In genomic region chr9:93184439-93185221, GRCh38 we compare ENCODE assay signal across 8 cellular contexts. TPM values are rescaled to one million over a fixed set of nuclear protein-coding genes. Genes with fewer than 3 reads are reported as not detected.
DNase-seq lines count a peak whose midpoint lies in the region; ATAC-seq, FAIRE-seq and TF ChIP-seq lines count a peak whose summit lies in the region.

No MANE protein-coding gene starts in this region.

- TF ChIP-seq CTCF in OCI-LY7 (conservative IDR thresholded peaks at IDR 0.05; ENCODE audit: low read length) (no peak), H1 (IDR thresholded peaks at IDR 0.05; ENCODE audit: control extremely low read depth in 1 of 3, insufficient read depth in 1 of 3, low read depth in 1 of 3, low read length in 3 of 3) (no peak), neutrophil (IDR thresholded peaks at IDR 0.05) (no peak)

- H4K20me1 ChIP-seq in OCI-LY7 (ENCODE audit: insufficient read depth, low read length) (no peaks in the 10 kb centered on the region), H1 (replicated peaks in 1 of 2; ENCODE audit: control insufficient read depth in 1 of 2, insufficient read depth in 2 of 2, low read length in 2 of 2) (peaks cover 16 to 28% of the 10 kb centered on the region in 2 experiments)

- H2BK12ac ChIP-seq in H1 (ENCODE audit: low read depth, low read length), result no peak overlapping the region

- peaks cover 20% of the 10 kb centered on the region for H3K4me1 ChIP-seq in OCI-LY7 (ENCODE audit: insufficient read depth, low read length, poor library complexity, severe bottlenecking)
- H3K4me1 ChIP-seq in H1 (replicated peaks in 1 of 4; ENCODE audit: control insufficient read depth in 3 of 4, insufficient read depth in 4 of 4, low read length in 3 of 4), result peaks cover 0 to 16% (median 8%) of the 10 kb centered on the region in 4 experiments; a peak in 6 of 7 replicates
- H3K4me1 ChIP-seq in neutrophil (ENCODE audit: control insufficient read depth in 1 of 2, insufficient read depth in 1 of 2, low read depth in 1 of 2, low read length in 1 of 2), result peaks cover 8 to 10% of the 10 kb centered on the region in 2 experiments

- H3K79me2 ChIP-seq in OCI-LY7 (ENCODE audit: insufficient read depth, low read depth, low read length) (no peaks in the 10 kb centered on the region), H1 (ENCODE audit: control insufficient read depth in 1 of 2, insufficient read depth in 2 of 2, low read length in 2 of 2) (peaks cover 0 to 29% of the 10 kb centered on the region in 2 experiments; a peak in 2 of 4 replicates)

- WGBS in H1 (ENCODE audit: extremely low coverage in 1 of 2, insufficient coverage in 1 of 2, insufficient read length in 1 of 2, insufficient replicate concordance in 2 of 2, low coverage in 1 of 2, low lambda C conversion rate in 2 of 2, missing lambda C conversion rate in 1 of 2), 2 experiments, result 3% methylated on average over 42 of the region's 87 CpGs; no CpG with 5 or more reads in 1 of the 2 experiments

- POLR2A ChIA-PET in OCI-LY7 (lab: Charles Lee), result no interaction called here
- POLR2A ChIA-PET in H1 (lab: Charles Lee; ENCODE audit: partially characterized antibody), result no interaction called here

- no peaks in the 10 kb centered on the region for H3K9me3 ChIP-seq in OCI-LY7 (ENCODE audit: low read length)
- no peaks in the 10 kb centered on the region for H3K9me3 ChIP-seq in H1 (ENCODE audit: insufficient read depth in 2 of 2, low read depth in 1 of 2, low read length in 1 of 2)
- no peaks in the 10 kb centered on the region for H3K9me3 ChIP-seq in neutrophil

- no peak overlapping the region for H3K4ac ChIP-seq in H1 (replicated peaks; ENCODE audit: insufficient read length, low read depth, low read length)

- H2BK120ac ChIP-seq in H1 (replicated peaks; ENCODE audit: low read depth, low read length), result no peak overlapping the region

- BruUV-seq in OCI-LY7 (replicated peaks; lab: Mats Ljungman, UMichigan), result no TSS peak

- H3K23me2 ChIP-seq in H1 (ENCODE audit: low read depth, low read length), result peaks cover 18% of the 10 kb centered on the region; the same call in 1 of the 2 replicates

- H4K8ac ChIP-seq in H1 (ENCODE audit: extremely low read depth, insufficient read depth, low read length), result peak overlapping the region; percentile 80

- ATAC-seq in GM19395 (IDR thresholded peaks at IDR 0.05; ENCODE audit: unreplicated experiment) (no peak), HG03039 (IDR thresholded peaks at IDR 0.05; ENCODE audit: unreplicated experiment) (no peak)

- no peak overlapping the region for H3K27ac ChIP-seq in OCI-LY7 (ENCODE audit: low read depth, low read length, poor library complexity, severe bottlenecking)
- H3K27ac ChIP-seq in H1 (ENCODE audit: low read depth, low read length), result no peak overlapping the region
- H3K27ac ChIP-seq in neutrophil, result no peak overlapping the region

- no peak overlapping the region for H2BK15ac ChIP-seq in H1 (ENCODE audit: low read length)

- FAIRE-seq in H1 (lab: Jason Lieb, UNC) (no peak), H54 (lab: Jason Lieb, UNC) (no peak)

- no peak overlapping the region for H3K23ac ChIP-seq in H1 (ENCODE audit: insufficient read length)

- no peak overlapping the region for H4K91ac ChIP-seq in H1 (replicated peaks; ENCODE audit: insufficient read length, low read length)

- H3K56ac ChIP-seq in H1 (replicated peaks; ENCODE audit: insufficient read length, low read depth, low read length), result no peak overlapping the region

- intact Hi-C loops in OCI-LY7 (cut with micrococcal nuclease; ENCODE audit: unreplicated experiment), result no loop called here

- H3K4me2 ChIP-seq in OCI-LY7 (ENCODE audit: low read length) (peak overlapping the region; percentile 82), H1 (ENCODE audit: insufficient read depth in 1 of 2, low read depth in 2 of 2, low read length in 2 of 2) (peak overlapping the region; percentile 58 to 87)

- peak overlapping the region; percentile 71; the same call in 1 of the 2 replicates for H3K18ac ChIP-seq in H1 (ENCODE audit: extremely low read depth, low read length)

- no peak for TF ChIP-seq RAD21 in H1 (IDR thresholded peaks at IDR 0.05 in 1 of 2, conservative IDR thresholded peaks at IDR 0.05 in 1 of 2; ENCODE audit: low read depth in 2 of 2, low read length in 2 of 2)

- H3K79me1 ChIP-seq in H1 (ENCODE audit: low read depth, low read length), result peaks cover 15% of the 10 kb centered on the region

- TF ChIP-seq POLR2A in H1 (IDR thresholded peaks at IDR 0.05; ENCODE audit: control extremely low read depth in 1 of 2, low read depth in 2 of 2, low read length in 2 of 2), result no peak
- TF ChIP-seq POLR2A in H54 (IDR thresholded peaks at IDR 0.05; ENCODE audit: low read depth, low read length), result no peak

- no peak overlapping the region for H4K5ac ChIP-seq in H1 (ENCODE audit: insufficient read length, low read depth, low read length)

- H2BK5ac ChIP-seq in H1 (ENCODE audit: low read depth, low read length), result no peak overlapping the region

- H2BK20ac ChIP-seq in H1 (ENCODE audit: low read length), result no peak overlapping the region

- H3K27me3 ChIP-seq in H1 (replicated peaks in 1 of 4; ENCODE audit: control insufficient read depth in 3 of 4, extremely low read depth in 1 of 4, insufficient read depth in 3 of 4, low read length in 3 of 4), result peaks cover 0 to 43% (median 27%) of the 10 kb centered on the region in 4 experiments; a peak in 6 of 7 replicates
- H3K27me3 ChIP-seq in neutrophil, result peaks cover 100% of the 10 kb centered on the region

- H2AFZ ChIP-seq in OCI-LY7 (ENCODE audit: low read length) (peak overlapping the region; percentile 24; the same call in 1 of the 2 replicates), H1 (ENCODE audit: low read length) (no peak overlapping the region)

- peak overlapping the region in 2 of 4 experiments; percentile 42 to 61; a peak in 3 of 7 replicates for H3K9ac ChIP-seq in H1 (replicated peaks in 1 of 4; ENCODE audit: extremely low read depth in 1 of 4, low read depth in 3 of 4, low read length in 3 of 4)

- H3K14ac ChIP-seq in H1 (ENCODE audit: insufficient read length), result no peak overlapping the region

- DNase-seq in Daoy (ENCODE audit: low read depth) (peak; percentile 41), OCI-LY7 (ENCODE audit: low spot score) (no peak), H1 (ENCODE audit: low read depth in 1 of 2, low spot score in 2 of 2) (peak in 1 of 2 experiments; percentile 70), H54 (ENCODE audit: insufficient read length, low spot score) (no peak), NK-92 (lab: John Stamatoyannopoulos, UW; ENCODE audit: unreplicated experiment) (no peak)

- H3K9me2 ChIP-seq in OCI-LY7 (ENCODE audit: insufficient read depth, low read length), result no peaks in the 10 kb centered on the region

- CTCF ChIA-PET in OCI-LY7 (lab: Charles Lee; ENCODE audit: unreplicated experiment) (no interaction called here), H1 (lab: Charles Lee; ENCODE audit: partially characterized antibody) (no interaction called here)

- no peak overlapping the region for H2AK5ac ChIP-seq in H1 (ENCODE audit: low read depth, low read length)

- H3K36me3 ChIP-seq in OCI-LY7 (ENCODE audit: insufficient read depth, low read length) (no peaks in the 10 kb centered on the region), H1 (ENCODE audit: control insufficient read depth in 2 of 4, insufficient read depth in 4 of 4, low read length in 3 of 4) (no peaks in the 10 kb centered on the region), neutrophil (no peaks in the 10 kb centered on the region)

- no peak for TF ChIP-seq EP300 in H1 (IDR thresholded peaks at IDR 0.05; ENCODE audit: borderline replicate concordance in 1 of 2, low read depth in 2 of 2, low read length in 2 of 2)

- H3K4me3 ChIP-seq in OCI-LY7 (ENCODE audit: low read depth, low read length, poor library complexity, severe bottlenecking), result peak overlapping the region; percentile 70
- peak overlapping the region; percentile 53 to 86 (median 63) for H3K4me3 ChIP-seq in H1 (ENCODE audit: extremely low read depth in 1 of 4, insufficient read depth in 2 of 4, low read depth in 3 of 4, low read length in 4 of 4)
- peak overlapping the region; percentile 36 to 37 for H3K4me3 ChIP-seq in neutrophil (ENCODE audit: low read depth in 1 of 2, low read length in 1 of 2)

TF ChIP-seq in H1, 55 proteins besides CTCF, POLR2A, EP300 and RAD21 (continues in another document):
- TF ChIP-seq RBBP5 (IDR thresholded peaks at IDR 0.05; ENCODE audit: borderline replicate concordance, low read depth, low read length), result 0 out of 2 replicates have a peak, but pooled peaks have one; percentile 25
- no peak for TF ChIP-seq SIRT6 (IDR thresholded peaks at IDR 0.05; ENCODE audit: low read length)
- TF ChIP-seq CREB1 (IDR thresholded peaks at IDR 0.05), result no peak
- no peak for TF ChIP-seq POU5F1 (IDR thresholded peaks at IDR 0.05; ENCODE audit: low read depth, low read length)
- no peak for TF ChIP-seq JUN (IDR thresholded peaks at IDR 0.05; ENCODE audit: low read depth, low read length)

RNA-seq across cellular contexts. Expression of gene WNK2, which starts 0.7 kb away (rescaled TPM):
- total RNA-seq in Daoy (2014; rRNA removed; shearing (Covaris generic)), result 1.4 and 2.8 TPM in 2 replicates
- 118 and 142 TPM in 2 replicates for total RNA-seq in OCI-LY7 (2014; rRNA removed; shearing (Covaris generic))
- total RNA-seq in OCI-LY7 (2022), result 176 and 194 TPM in 2 replicates
- total RNA-seq in H1 (2021; fragmentation: NEBNext Ultra II Directional; extraction: Animal tissue kit (Norgen Biotek cat#: 25700)), result 87.2 and 89.2 TPM in 2 replicates
- polyA plus RNA-seq in H1 (2011; rRNA removed), result 12.0 and 20.6 TPM in 2 replicates
- polyA plus RNA-seq in H1 (2011; cell fraction: cytosol; rRNA removed), result 11.5 TPM
- polyA plus RNA-seq in H1 (2011; cell fraction: nucleus; rRNA removed), result 51.7 TPM
- 69.6 to 91.7 TPM (median 76.7 TPM) in 4 replicates for polyA plus RNA-seq in H1 (2012, experiment 1 of 2)
- polyA plus RNA-seq in H1 (2012, experiment 2 of 2), result 42.2 TPM
- polyA plus RNA-seq in H1 (2013, experiment 1 of 2), result 48.8 TPM
- polyA plus RNA-seq in H1 (2013, experiment 2 of 2), result 43.7 TPM
- polyA minus RNA-seq in H1 (2011; rRNA and poly(A)+ RNA removed), result 22.2 and 25.3 TPM in 2 replicates
- polyA minus RNA-seq in H1 (2011; cell fraction: cytosol; rRNA and poly(A)+ RNA removed), result 43.6 TPM
- polyA minus RNA-seq in H1 (2011; cell fraction: nucleus; rRNA and poly(A)+ RNA removed), result 37.6 TPM

RNA-seq across cellular contexts. Expression of gene NINJ1, which starts 50.6 kb away (rescaled TPM):
- total RNA-seq in Daoy (2014; rRNA removed; shearing (Covaris generic)), result 18.2 and 19.9 TPM in 2 replicates
- total RNA-seq in OCI-LY7 (2014; rRNA removed; shearing (Covaris generic)), result 6.2 and 13.3 TPM in 2 replicates
- total RNA-seq in OCI-LY7 (2022), result 18.1 and 18.3 TPM in 2 replicates
- 28.2 TPM in 2 replicates for total RNA-seq in H1 (2021; fragmentation: NEBNext Ultra II Directional; extraction: Animal tissue kit (Norgen Biotek cat#: 25700))
- 65.6 and 88.0 TPM in 2 replicates for polyA plus RNA-seq in H1 (2011; rRNA removed)
- polyA plus RNA-seq in H1 (2011; cell fraction: cytosol; rRNA removed), result 45.5 TPM
- polyA plus RNA-seq in H1 (2011; cell fraction: nucleus; rRNA removed), result 45.0 TPM
- polyA plus RNA-seq in H1 (2012, experiment 1 of 2), result 32.2 to 46.6 TPM (median 40.1 TPM) in 4 replicates
- polyA plus RNA-seq in H1 (2012, experiment 2 of 2), result 36.1 TPM
- polyA plus RNA-seq in H1 (2013, experiment 1 of 2), result 32.5 TPM
- polyA plus RNA-seq in H1 (2013, experiment 2 of 2), result 34.8 TPM
- polyA minus RNA-seq in H1 (2011; rRNA and poly(A)+ RNA removed), result 13.6 and 14.1 TPM in 2 replicates
- polyA minus RNA-seq in H1 (2011; cell fraction: cytosol; rRNA and poly(A)+ RNA removed), result 17.8 TPM
- 19.2 TPM for polyA minus RNA-seq in H1 (2011; cell fraction: nucleus; rRNA and poly(A)+ RNA removed)

Comparison
In these comparisons a context has a peak if more than half of its experiments do, and no peak if none do; other contexts are left out.
1. RNA of gene WNK2, which starts 0.7 kb away (total RNA-seq): 118 to 194 TPM in OCI-LY7 and 87.2 to 89.2 TPM in H1; 1.4 to 2.8 TPM in Daoy; every median in the first group is over 10 times any median in the second.
2. Peak in every context shown above with its lines, with median percentiles within 50 percentile points of each other: H3K4me3 ChIP-seq.